ENCODE assay signal across 1 cellular context in genomic region chr5:171957591-171958251, GRCh38.
TF ChIP-seq lines count a peak whose summit lies in the region.

No MANE protein-coding gene starts in this region.

TF ChIP-seq in WTC11, 78 proteins besides CTCF, POLR2A, EP300 and RAD21 (continued from another document):
- TF ChIP-seq ZNF512 (CRISPR knock-in tag; IDR thresholded peaks at IDR 0.05; ENCODE audit: borderline replicate concordance) (no peak), SP1 (CRISPR knock-in tag; conservative IDR thresholded peaks at IDR 0.05) (no peak)
